In genomic region chr16:75092777-75093176, GRCh38 we compare ENCODE assay signal across 1 cellular context.
TF ChIP-seq lines count a peak whose summit lies in the region.

No MANE protein-coding gene starts in this region.

TF ChIP-seq in WTC11, 78 proteins besides CTCF, POLR2A, EP300 and RAD21 (continued from another document):
- TF ChIP-seq PRDM15 (CRISPR knock-in tag; IDR thresholded peaks at IDR 0.05) (peak; percentile 52; the same call in 1 of the 2 replicates), NR1H2 (CRISPR knock-in tag; IDR thresholded peaks at IDR 0.05) (no peak)
